ENCODE assay signal across 1 cellular context in the genomic region with DNA sequence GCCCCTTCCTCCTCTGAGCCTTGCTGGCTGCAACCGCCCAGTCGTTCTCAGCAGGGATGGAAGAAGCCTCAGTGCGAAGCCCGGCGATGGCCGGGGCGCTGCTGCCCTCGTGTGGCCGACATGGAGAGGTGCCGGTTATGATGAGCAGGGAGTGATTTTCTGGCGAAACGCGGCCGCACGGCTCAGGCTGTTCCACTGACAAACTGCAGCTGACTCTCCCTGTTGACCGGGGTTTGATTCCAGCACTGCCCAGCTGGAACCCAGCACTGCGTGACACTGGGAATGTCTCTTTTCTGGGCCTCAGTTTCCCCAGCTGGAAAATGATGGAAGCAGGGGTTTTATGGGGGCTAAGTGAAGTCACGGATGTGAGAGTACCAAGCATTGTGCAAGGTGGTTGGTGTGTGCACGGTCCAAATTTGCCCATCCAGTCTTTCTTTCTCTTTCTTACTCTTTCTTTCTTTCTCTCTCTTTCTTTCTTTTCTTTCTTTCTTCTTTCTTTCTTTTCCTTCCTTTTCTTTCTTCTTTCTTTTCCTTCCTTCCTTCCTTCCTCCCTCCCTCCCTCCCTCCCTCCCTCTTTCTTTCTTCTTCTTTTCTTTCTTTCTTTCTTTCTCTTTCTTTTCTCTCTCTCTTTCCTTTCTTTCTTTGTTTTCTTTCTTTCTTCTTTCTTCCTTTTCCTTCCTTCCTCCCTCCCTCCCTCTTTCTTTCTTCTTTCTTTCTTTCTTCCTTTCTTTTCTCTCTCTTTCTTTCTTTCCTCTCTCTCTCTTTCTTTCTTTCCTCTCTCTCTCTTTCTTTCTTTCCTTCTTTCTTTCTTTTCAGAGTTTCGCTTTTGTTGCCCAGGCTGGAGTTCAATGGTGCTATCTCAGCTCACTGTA.
TF ChIP-seq lines count a peak whose summit lies in the region.

No MANE protein-coding gene starts in this region.

TF ChIP-seq in K562, 482 proteins besides CTCF, POLR2A, EP300 and RAD21:
- TF ChIP-seq, protein P1, sequence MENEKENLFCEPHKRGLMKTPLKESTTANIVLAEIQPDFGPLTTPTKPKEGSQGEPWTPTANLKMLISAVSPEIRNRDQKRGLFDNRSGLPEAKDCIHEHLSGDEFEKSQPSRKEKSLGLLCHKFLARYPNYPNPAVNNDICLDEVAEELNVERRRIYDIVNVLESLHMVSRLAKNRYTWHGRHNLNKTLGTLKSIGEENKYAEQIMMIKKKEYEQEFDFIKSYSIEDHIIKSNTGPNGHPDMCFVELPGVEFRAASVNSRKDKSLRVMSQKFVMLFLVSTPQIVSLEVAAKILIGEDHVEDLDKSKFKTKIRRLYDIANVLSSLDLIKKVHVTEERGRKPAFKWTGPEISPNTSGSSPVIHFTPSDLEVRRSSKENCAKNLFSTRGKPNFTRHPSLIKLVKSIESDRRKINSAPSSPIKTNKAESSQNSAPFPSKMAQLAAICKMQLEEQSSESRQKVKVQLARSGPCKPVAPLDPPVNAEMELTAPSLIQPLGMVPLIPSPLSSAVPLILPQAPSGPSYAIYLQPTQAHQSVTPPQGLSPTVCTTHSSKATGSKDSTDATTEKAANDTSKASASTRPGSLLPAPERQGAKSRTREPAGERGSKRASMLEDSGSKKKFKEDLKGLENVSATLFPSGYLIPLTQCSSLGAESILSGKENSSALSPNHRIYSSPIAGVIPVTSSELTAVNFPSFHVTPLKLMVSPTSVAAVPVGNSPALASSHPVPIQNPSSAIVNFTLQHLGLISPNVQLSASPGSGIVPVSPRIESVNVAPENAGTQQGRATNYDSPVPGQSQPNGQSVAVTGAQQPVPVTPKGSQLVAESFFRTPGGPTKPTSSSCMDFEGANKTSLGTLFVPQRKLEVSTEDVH (IDR thresholded peaks at IDR 0.05; ENCODE audit: low read depth, partially characterized antibody): no peak
- TF ChIP-seq NR3C1 (CRISPR knock-in tag; IDR thresholded peaks at IDR 0.05) (no peak), PYGO2 (tag; IDR thresholded peaks at IDR 0.05) (no peak), ARID2 (IDR thresholded peaks at IDR 0.05) (0 out of 2 replicates have a peak, but pooled peaks have one; percentile 12), BHLHE40 (IDR thresholded peaks at IDR 0.05; ENCODE audit: low read length) (0 out of 2 replicates have a peak, but pooled peaks have one; percentile 8), SMC3 (conservative IDR thresholded peaks at IDR 0.05; ENCODE audit: insufficient read depth, low read depth, low read length) (peak; percentile 88), STAG1 (CRISPR knock-in tag; IDR thresholded peaks at IDR 0.05; ENCODE audit: borderline replicate concordance) (peak; percentile 88; the same call in 1 of the 2 replicates), RB1 (IDR thresholded peaks at IDR 0.05; ENCODE audit: low read depth) (peak; percentile 18; the same call in 1 of the 2 replicates), CTBP1 (IDR thresholded peaks at IDR 0.05; ENCODE audit: borderline replicate concordance) (peak; percentile 29; the same call in 1 of the 2 replicates), HDAC8 (tag; IDR thresholded peaks at IDR 0.05) (no peak), EP400 (IDR thresholded peaks at IDR 0.05) (no peak)
- TF ChIP-seq, protein P2, sequence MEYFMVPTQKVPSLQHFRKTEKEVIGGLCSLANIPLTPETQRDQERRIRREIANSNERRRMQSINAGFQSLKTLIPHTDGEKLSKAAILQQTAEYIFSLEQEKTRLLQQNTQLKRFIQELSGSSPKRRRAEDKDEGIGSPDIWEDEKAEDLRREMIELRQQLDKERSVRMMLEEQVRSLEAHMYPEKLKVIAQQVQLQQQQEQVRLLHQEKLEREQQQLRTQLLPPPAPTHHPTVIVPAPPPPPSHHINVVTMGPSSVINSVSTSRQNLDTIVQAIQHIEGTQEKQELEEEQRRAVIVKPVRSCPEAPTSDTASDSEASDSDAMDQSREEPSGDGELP (CRISPR knock-in tag; IDR thresholded peaks at IDR 0.05; ENCODE audit: borderline replicate concordance): peak; percentile 36; the same call in 1 of the 2 replicates
- TF ChIP-seq, protein P3, sequence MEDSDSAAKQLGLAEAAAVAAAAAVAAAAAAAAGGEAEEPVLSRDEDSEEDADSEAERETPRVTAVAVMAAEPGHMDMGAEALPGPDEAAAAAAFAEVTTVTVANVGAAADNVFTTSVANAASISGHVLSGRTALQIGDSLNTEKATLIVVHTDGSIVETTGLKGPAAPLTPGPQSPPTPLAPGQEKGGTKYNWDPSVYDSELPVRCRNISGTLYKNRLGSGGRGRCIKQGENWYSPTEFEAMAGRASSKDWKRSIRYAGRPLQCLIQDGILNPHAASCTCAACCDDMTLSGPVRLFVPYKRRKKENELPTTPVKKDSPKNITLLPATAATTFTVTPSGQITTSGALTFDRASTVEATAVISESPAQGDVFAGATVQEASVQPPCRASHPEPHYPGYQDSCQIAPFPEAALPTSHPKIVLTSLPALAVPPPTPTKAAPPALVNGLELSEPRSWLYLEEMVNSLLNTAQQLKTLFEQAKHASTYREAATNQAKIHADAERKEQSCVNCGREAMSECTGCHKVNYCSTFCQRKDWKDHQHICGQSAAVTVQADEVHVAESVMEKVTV (CRISPR knock-in tag; IDR thresholded peaks at IDR 0.05): peak; percentile 62
- TF ChIP-seq, protein P4, sequence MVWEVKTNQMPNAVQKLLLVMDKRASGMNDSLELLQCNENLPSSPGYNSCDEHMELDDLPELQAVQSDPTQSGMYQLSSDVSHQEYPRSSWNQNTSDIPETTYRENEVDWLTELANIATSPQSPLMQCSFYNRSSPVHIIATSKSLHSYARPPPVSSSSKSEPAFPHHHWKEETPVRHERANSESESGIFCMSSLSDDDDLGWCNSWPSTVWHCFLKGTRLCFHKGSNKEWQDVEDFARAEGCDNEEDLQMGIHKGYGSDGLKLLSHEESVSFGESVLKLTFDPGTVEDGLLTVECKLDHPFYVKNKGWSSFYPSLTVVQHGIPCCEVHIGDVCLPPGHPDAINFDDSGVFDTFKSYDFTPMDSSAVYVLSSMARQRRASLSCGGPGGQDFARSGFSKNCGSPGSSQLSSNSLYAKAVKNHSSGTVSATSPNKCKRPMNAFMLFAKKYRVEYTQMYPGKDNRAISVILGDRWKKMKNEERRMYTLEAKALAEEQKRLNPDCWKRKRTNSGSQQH (CRISPR knock-in tag; IDR thresholded peaks at IDR 0.05): no peak
- TF ChIP-seq, protein P5, sequence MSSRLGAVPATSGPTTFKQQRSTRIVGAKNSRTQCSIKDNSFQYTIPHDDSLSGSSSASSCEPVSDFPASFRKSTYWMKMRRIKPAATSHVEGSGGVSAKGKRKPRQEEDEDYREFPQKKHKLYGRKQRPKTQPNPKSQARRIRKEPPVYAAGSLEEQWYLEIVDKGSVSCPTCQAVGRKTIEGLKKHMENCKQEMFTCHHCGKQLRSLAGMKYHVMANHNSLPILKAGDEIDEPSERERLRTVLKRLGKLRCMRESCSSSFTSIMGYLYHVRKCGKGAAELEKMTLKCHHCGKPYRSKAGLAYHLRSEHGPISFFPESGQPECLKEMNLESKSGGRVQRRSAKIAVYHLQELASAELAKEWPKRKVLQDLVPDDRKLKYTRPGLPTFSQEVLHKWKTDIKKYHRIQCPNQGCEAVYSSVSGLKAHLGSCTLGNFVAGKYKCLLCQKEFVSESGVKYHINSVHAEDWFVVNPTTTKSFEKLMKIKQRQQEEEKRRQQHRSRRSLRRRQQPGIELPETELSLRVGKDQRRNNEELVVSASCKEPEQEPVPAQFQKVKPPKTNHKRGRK (tag; IDR thresholded peaks at IDR 0.05): peak; percentile 92
